36 cellular contexts compared by ENCODE assay signal in genomic region chr6:135410856-135411255, GRCh38.
"Had no signal": no experiment of that assay in that cellular context is flagged by ENCODE, and none has a peak within 500 bp of the region (broad histone marks: within the 10 kb centered on the region; RNA-seq: fewer than 3 reads in every experiment).

No MANE protein-coding gene starts in this region.

- ATAC-seq: activated CD8-positive, alpha-beta memory T cell treated with anti-CD3 and anti-CD28 coated beads, Interleukin-2, amount 10 ng/mL, durations not matched to agents 7 days and 5 days; activated CD8-positive, alpha-beta T cell treated with anti-CD3 and anti-CD28 coated beads, Interleukin-2, amount 10 ng/mL, durations not matched to agents 7 days and 5 days; activated naive CD8-positive, alpha-beta T cell treated with anti-CD3 and anti-CD28 coated beads, Interleukin-2, amount 50 U/mL, for 24 hours had no signal

- H3K27me3 ChIP-seq: ascending aorta, cardiac muscle cell had no signal

- H3K4me3 ChIP-seq: ascending aorta, cardiac muscle cell had no signal

- H3K4me1 Mint-ChIP-seq: activated B cell treated with CpG ODN at 0.5 μM for 24 hours; activated CD4-positive, alpha-beta memory T cell treated with anti-CD3 and anti-CD28 coated beads, Interleukin-2, amount 10 ng/mL, durations not matched to agents 7 days and 5 days; activated naive CD4-positive, alpha-beta T cell treated with anti-CD3 and anti-CD28 coated beads, Interleukin-2, amount 50 U/mL, for 24 hours; activated naive CD8-positive, alpha-beta T cell treated with anti-CD3 and anti-CD28 coated beads, Interleukin-2, amount 50 U/mL, for 24 hours; brain; central memory CD8-positive, alpha-beta T cell had no signal

- H3K27ac Mint-ChIP-seq: activated B cell treated with CpG ODN at 0.5 μM for 24 hours; activated CD4-positive, alpha-beta memory T cell treated with anti-CD3 and anti-CD28 coated beads, Interleukin-2, amount 10 ng/mL, durations not matched to agents 7 days and 5 days; activated CD4-positive, alpha-beta T cell treated with anti-CD3 and anti-CD28 coated beads, Interleukin-2, amount 10 ng/mL, durations not matched to agents 24 days and 14 days; activated CD8-positive, alpha-beta memory T cell treated with anti-CD3 and anti-CD28 coated beads, Interleukin-2, amount 10 ng/mL, durations not matched to agents 7 days and 5 days; activated CD8-positive, alpha-beta T cell treated with anti-CD3 and anti-CD28 coated beads, Interleukin-2, amount 10 ng/mL, durations not matched to agents 7 days and 5 days; activated naive CD4-positive, alpha-beta T cell treated with anti-CD3 and anti-CD28 coated beads, Interleukin-2, amount 10 ng/mL, durations not matched to agents 7 days and 5 days; activated naive CD4-positive, alpha-beta T cell treated with anti-CD3 and anti-CD28 coated beads, Interleukin-2, amount 50 U/mL, for 24 hours; activated naive CD8-positive, alpha-beta T cell; activated naive CD8-positive, alpha-beta T cell treated with anti-CD3 and anti-CD28 coated beads, Interleukin-2, amount 10 ng/mL, durations not matched to agents 7 days and 5 days; activated naive CD8-positive, alpha-beta T cell treated with anti-CD3 and anti-CD28 coated beads, Interleukin-2, amount 50 U/mL, for 24 hours; activated T-cell treated with anti-CD3 and anti-CD28 coated beads, Interleukin-2, amount 50 U/mL, for 24 hours; activated T-helper 2 cell treated with anti-CD3 and anti-CD28 coated beads, Interferon-gamma antibody, Interleukin-2, Interleukin-4, amounts not matched to agents 10 μg/mL and 5 μg/mL and 100 μg/mL, durations not matched to agents 14 hours and 24 hours and 36 hours; brain; T-helper 1 cell treated with Interleukin-12 subunit alpha and Interleukin-12 subunit beta and Interleukin-4 antibody, amounts not matched to agents 30 μg/mL and 1 μg/mL, for 36 hours; T-helper 2 cell treated with Interferon-gamma antibody and Interleukin-4, amounts not matched to agents 5 μg/mL and 100 μg/mL, for 36 hours had no signal

- H3K27me3 Mint-ChIP-seq: activated B cell treated with CpG ODN at 0.5 μM for 24 hours; activated CD4-positive, alpha-beta memory T cell treated with anti-CD3 and anti-CD28 coated beads, Interleukin-2, amount 10 ng/mL, durations not matched to agents 7 days and 5 days; activated CD4-positive, alpha-beta T cell treated with anti-CD3 and anti-CD28 coated beads, Interleukin-2, amount 10 ng/mL, durations not matched to agents 24 days and 14 days; activated CD8-positive, alpha-beta memory T cell treated with anti-CD3 and anti-CD28 coated beads, Interleukin-2, amount 10 ng/mL, durations not matched to agents 7 days and 5 days; activated naive CD4-positive, alpha-beta T cell treated with anti-CD3 and anti-CD28 coated beads, Interleukin-2, amount 10 ng/mL, durations not matched to agents 7 days and 5 days; activated naive CD4-positive, alpha-beta T cell treated with anti-CD3 and anti-CD28 coated beads, Interleukin-2, amount 50 U/mL, for 24 hours; activated naive CD8-positive, alpha-beta T cell; activated naive CD8-positive, alpha-beta T cell treated with anti-CD3 and anti-CD28 coated beads, Interleukin-2, amount 10 ng/mL, durations not matched to agents 7 days and 5 days; activated naive CD8-positive, alpha-beta T cell treated with anti-CD3 and anti-CD28 coated beads, Interleukin-2, amount 50 U/mL, for 24 hours; activated T-cell treated with anti-CD3 and anti-CD28 coated beads, Interleukin-2, amount 50 U/mL, for 24 hours; central memory CD8-positive, alpha-beta T cell had no signal

- H3K27ac ChIP-seq: ascending aorta, cardiac muscle cell, VCaP had no signal

- H3K4me1 ChIP-seq: ascending aorta had no signal

- H3K4me3 Mint-ChIP-seq: activated B cell treated with CpG ODN at 0.5 μM for 24 hours; activated CD4-positive, alpha-beta memory T cell treated with anti-CD3 and anti-CD28 coated beads, Interleukin-2, amount 10 ng/mL, durations not matched to agents 7 days and 5 days; activated CD4-positive, alpha-beta T cell treated with anti-CD3 and anti-CD28 coated beads, Interleukin-2, amount 10 ng/mL, durations not matched to agents 24 days and 14 days; activated CD8-positive, alpha-beta memory T cell treated with anti-CD3 and anti-CD28 coated beads, Interleukin-2, amount 10 ng/mL, durations not matched to agents 7 days and 5 days; activated CD8-positive, alpha-beta T cell treated with anti-CD3 and anti-CD28 coated beads, Interleukin-2, amount 10 ng/mL, durations not matched to agents 7 days and 5 days; activated naive CD4-positive, alpha-beta T cell treated with anti-CD3 and anti-CD28 coated beads, Interleukin-2, amount 10 ng/mL, durations not matched to agents 7 days and 5 days; activated naive CD4-positive, alpha-beta T cell treated with anti-CD3 and anti-CD28 coated beads, Interleukin-2, amount 50 U/mL, for 24 hours; activated naive CD8-positive, alpha-beta T cell; activated naive CD8-positive, alpha-beta T cell treated with anti-CD3 and anti-CD28 coated beads, Interleukin-2, amount 10 ng/mL, durations not matched to agents 7 days and 5 days; activated naive CD8-positive, alpha-beta T cell treated with anti-CD3 and anti-CD28 coated beads, Interleukin-2, amount 50 U/mL, for 24 hours; activated T-cell treated with anti-CD3 and anti-CD28 coated beads, Interleukin-2, amount 50 U/mL, for 24 hours; brain; central memory CD8-positive, alpha-beta T cell; T-helper 1 cell treated with Interleukin-12 subunit alpha and Interleukin-12 subunit beta and Interleukin-4 antibody, amounts not matched to agents 30 μg/mL and 1 μg/mL, for 36 hours; T-helper 2 cell treated with Interferon-gamma antibody and Interleukin-4, amounts not matched to agents 5 μg/mL and 100 μg/mL, for 36 hours had no signal

- H3K9me3 Mint-ChIP-seq: activated B cell treated with CpG ODN at 0.5 μM for 24 hours; activated CD4-positive, alpha-beta memory T cell treated with anti-CD3 and anti-CD28 coated beads, Interleukin-2, amount 10 ng/mL, durations not matched to agents 7 days and 5 days; activated CD4-positive, alpha-beta T cell treated with anti-CD3 and anti-CD28 coated beads, Interleukin-2, amount 10 ng/mL, durations not matched to agents 24 days and 14 days; activated naive CD4-positive, alpha-beta T cell treated with anti-CD3 and anti-CD28 coated beads, Interleukin-2, amount 10 ng/mL, durations not matched to agents 7 days and 5 days; activated naive CD4-positive, alpha-beta T cell treated with anti-CD3 and anti-CD28 coated beads, Interleukin-2, amount 50 U/mL, for 24 hours; activated naive CD8-positive, alpha-beta T cell treated with anti-CD3 and anti-CD28 coated beads, Interleukin-2, amount 10 ng/mL, durations not matched to agents 7 days and 5 days; activated naive CD8-positive, alpha-beta T cell treated with anti-CD3 and anti-CD28 coated beads, Interleukin-2, amount 50 U/mL, for 24 hours; activated T-cell treated with anti-CD3 and anti-CD28 coated beads, Interleukin-2, amount 50 U/mL, for 24 hours; activated T-helper 2 cell treated with anti-CD3 and anti-CD28 coated beads, Interferon-gamma antibody, Interleukin-2, Interleukin-4, amounts not matched to agents 10 μg/mL and 5 μg/mL and 100 μg/mL, durations not matched to agents 14 hours and 24 hours and 36 hours; brain; central memory CD8-positive, alpha-beta T cell; T-helper 1 cell treated with Interleukin-12 subunit alpha and Interleukin-12 subunit beta and Interleukin-4 antibody, amounts not matched to agents 30 μg/mL and 1 μg/mL, for 36 hours had no signal

- DNase-seq: activated B cell treated with CpG ODN at 0.5 μM for 24 hours; activated CD4-positive, alpha-beta memory T cell treated with anti-CD3 and anti-CD28 coated beads, Interleukin-2, amount 10 ng/mL, durations not matched to agents 7 days and 5 days; activated CD4-positive, alpha-beta T cell treated with anti-CD3 and anti-CD28 coated beads for 4 hours; activated CD4-positive, alpha-beta T cell treated with anti-CD3 and anti-CD28 coated beads, Interleukin-2, amount 10 ng/mL, durations not matched to agents 24 days and 14 days; activated CD4-positive, alpha-beta T cell treated with anti-CD3 and anti-CD28 coated beads, Interleukin-2, amount 50 U/mL, for 1 hour; activated CD4-positive, alpha-beta T cell treated with anti-CD3 and anti-CD28 coated beads, Interleukin-2, amount 50 U/mL, for 4 hours; activated CD4-positive, CD25-positive, alpha-beta regulatory T cell treated with anti-CD3 and anti-CD28 coated beads, Interleukin-2, amount 50 U/mL, for 72 hours; activated CD8-positive, alpha-beta memory T cell treated with anti-CD3 and anti-CD28 coated beads for 24 hours; activated CD8-positive, alpha-beta memory T cell treated with anti-CD3 and anti-CD28 coated beads, Interleukin-2, amount 10 ng/mL, durations not matched to agents 7 days and 5 days; activated CD8-positive, alpha-beta memory T cell treated with anti-CD3 and anti-CD28 coated beads, Interleukin-2, amount 50 U/mL, for 48 hours; activated CD8-positive, alpha-beta T cell treated with anti-CD3 and anti-CD28 coated beads, Interleukin-2, amount 10 ng/mL, durations not matched to agents 7 days and 5 days; activated effector memory CD4-positive, alpha-beta T cell treated with Interleukin-2 at 50 U/mL for 16 hours; activated gamma-delta T cell; activated naive CD4-positive, alpha-beta T cell treated with anti-CD3 and anti-CD28 coated beads, Interleukin-2, amount 10 ng/mL, durations not matched to agents 7 days and 5 days; activated naive CD4-positive, alpha-beta T cell treated with Interleukin-2 at 50 U/mL for 16 hours; activated naive CD8-positive, alpha-beta T cell treated with anti-CD3 and anti-CD28 coated beads, Interleukin-2, amount 10 ng/mL, durations not matched to agents 7 days and 5 days; activated naive CD8-positive, alpha-beta T cell treated with anti-CD3 and anti-CD28 coated beads, Interleukin-2, amount 50 U/mL, for 24 hours; activated T-cell treated with anti-CD3 and anti-CD28 coated beads, Interleukin-2, amount 50 U/mL, for 24 hours; activated T-cell treated with anti-CD3 and anti-CD28 coated beads, Interleukin-2, amount 50 U/mL, for 48 hours; amygdala; anterior cingulate cortex; caudate nucleus; cerebellar nuclear complex; T-helper 1 cell; T-helper 2 cell; T-helper 9 cell had no signal

- H3K9me3 ChIP-seq: ascending aorta had no signal
